ENCODE assay signal across 8 cellular contexts in the genomic region with DNA sequence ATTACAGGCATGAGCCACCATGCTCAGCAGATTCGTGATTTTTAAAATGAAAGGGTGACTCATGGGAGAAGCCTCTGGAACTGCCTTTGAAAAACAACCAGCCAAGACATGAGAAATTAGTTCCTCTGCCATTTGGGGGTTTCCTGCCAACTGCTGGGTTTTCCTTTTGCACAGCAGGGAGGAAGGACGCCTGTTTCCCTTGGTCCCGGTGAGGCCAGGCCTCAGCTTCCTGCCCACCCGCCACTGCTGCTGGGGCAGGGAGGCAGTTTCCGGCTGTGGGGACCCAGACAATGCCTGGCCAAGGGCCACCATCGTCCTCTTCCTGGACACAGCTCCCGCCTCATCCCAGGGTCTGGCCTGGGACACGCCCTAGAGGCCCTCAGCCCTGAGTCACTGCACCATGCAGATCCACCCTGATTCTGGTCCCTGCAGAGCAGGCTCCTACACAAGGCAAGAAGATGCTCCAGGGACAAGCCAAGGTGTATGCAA. TPM values are rescaled to one million over a fixed set of nuclear protein-coding genes. Genes with fewer than 3 reads are reported as not detected.
DNase-seq lines count a peak whose midpoint lies in the region; ATAC-seq and TF ChIP-seq lines count a peak whose summit lies in the region.

No MANE protein-coding gene starts in this region.

- DNase-seq in M059J (ENCODE audit: low read depth) (peak; percentile 83), astrocyte of the spinal cord (ENCODE audit: low read depth, low spot score) (peak; percentile 91), left colon (peak; percentile 43 to 49), thoracic aorta (ENCODE audit: low spot score) (no peak)

- H3K4me1 ChIP-seq in BLaER1 (peaks cover 98% of the 10 kb centered on the region), thoracic aorta (ENCODE audit: control insufficient read depth in 1 of 2, low read depth in 2 of 2) (peaks cover 26 to 53% of the 10 kb centered on the region in 2 donors)

- H4K20me1 ChIP-seq in BLaER1 = no peaks in the 10 kb centered on the region

- ATAC-seq in left colon = no peak
- ATAC-seq in thoracic aorta (ENCODE audit: insufficient number of reproducible peaks, low FRiP score, low read depth) = no peak
- ATAC-seq in HG03095 (IDR thresholded peaks at IDR 0.05; ENCODE audit: unreplicated experiment) = no peak
- no peak for ATAC-seq in HG03521 (IDR thresholded peaks at IDR 0.05; ENCODE audit: unreplicated experiment)
- ATAC-seq in GM21515 (IDR thresholded peaks at IDR 0.05; ENCODE audit: unreplicated experiment) = no peak

- in situ Hi-C loops in astrocyte of the spinal cord (cut with HindIII; ENCODE audit: low sequenced_read_pairs) = loop anchor here (25.0 kb wide), 1 partner anchor 230 kb away; no protein-coding TSS in a partner anchor

- no peak for TF ChIP-seq CTCF in astrocyte of the spinal cord (IDR thresholded peaks at IDR 0.05; ENCODE audit: low read depth, low read length)
- no peak for TF ChIP-seq CTCF in thoracic aorta (IDR thresholded peaks at IDR 0.05)

- peak overlapping the region; percentile 45 for H3K4me3 ChIP-seq in BLaER1
- H3K4me3 ChIP-seq in astrocyte of the spinal cord (ENCODE audit: low read depth, low read length) = no peak overlapping the region
- H3K4me3 ChIP-seq in thoracic aorta = peak overlapping the region; percentile 13

- H3K36me3 ChIP-seq in BLaER1 = peaks cover 31% of the 10 kb centered on the region
- H3K36me3 ChIP-seq in thoracic aorta = peaks cover 11% of the 10 kb centered on the region

- H3K9ac ChIP-seq in BLaER1 = peak overlapping the region; percentile 71

- H3K27me3 ChIP-seq in BLaER1 = no peaks in the 10 kb centered on the region
- no peaks in the 10 kb centered on the region for H3K27me3 ChIP-seq in thoracic aorta (replicated peaks; ENCODE audit: insufficient read depth)

- H3K27ac ChIP-seq in BLaER1 (peak overlapping the region; percentile 90), thoracic aorta (peak overlapping the region; percentile 60 to 64)

- H3K4me2 ChIP-seq in BLaER1 = peak overlapping the region; percentile 91

- no peaks in the 10 kb centered on the region for H3K9me3 ChIP-seq in BLaER1
- no peaks in the 10 kb centered on the region for H3K9me3 ChIP-seq in thoracic aorta

- intact Hi-C loops in left colon (cut with DNase I, micrococcal nuclease) = loop anchor here in 1 of 2 donors (10.0 kb wide), 1 partner anchor 228 kb away; no protein-coding TSS in a partner anchor

RNA-seq across cellular contexts. Expression of gene PPM1F, which starts 10.2 kb away (rescaled TPM):
- 15.4 and 20.9 TPM in 2 replicates for total RNA-seq in M059J (2014; rRNA removed; shearing (Covaris generic))
- 10 to 100 TPM; 12.1 to 13.0 TPM for total RNA-seq in left colon
- 10 to 100 TPM; 37.0 to 45.9 TPM for total RNA-seq in thoracic aorta

RNA-seq across cellular contexts. Expression of gene TOP3B, which starts 40.1 kb away (rescaled TPM):
- 11.5 and 17.6 TPM in 2 replicates for total RNA-seq in M059J (2014; rRNA removed; shearing (Covaris generic))
- 10 to 100 TPM; 25.3 to 33.2 TPM for total RNA-seq in left colon
- total RNA-seq in thoracic aorta = 10 to 100 TPM; 26.0 to 40.4 TPM
